In genomic region chr19:48618916-48619691, GRCh38 we compare ENCODE assay signal across 1 cellular context.
TF ChIP-seq lines count a peak whose summit lies in the region.

Gene RPL18, minus strand, starts transcription at chr19:48619178. Its CDS starts 35 bp downstream, at chr19:48619143.
Gene SPHK2, plus strand, starts transcription at chr19:48619506. Its CDS starts 1,009 bp downstream, at chr19:48620515.

TF ChIP-seq in HEK293, 187 proteins besides CTCF, POLR2A, EP300 and RAD21 (continued from another document and continues in another):
- TF ChIP-seq KLF8 (tag by site-specific recombination; IDR thresholded peaks at IDR 0.05) (peak; percentile 98), ZNF341 (tag by site-specific recombination; IDR thresholded peaks at IDR 0.05; ENCODE audit: low read depth) (no peak), ZSCAN30 (tag by site-specific recombination; IDR thresholded peaks at IDR 0.05) (no peak; the same call in none of the 2 replicates), ZNF211 (tag by site-specific recombination; IDR thresholded peaks at IDR 0.05; ENCODE audit: low read depth) (no peak), ZFP3 (tag by site-specific recombination; IDR thresholded peaks at IDR 0.05; ENCODE audit: low read depth) (no peak), ZSCAN5A (tag by site-specific recombination; IDR thresholded peaks at IDR 0.05) (no peak), PRDM2 (tag by site-specific recombination; IDR thresholded peaks at IDR 0.05; ENCODE audit: borderline replicate concordance) (no peak), INSM2 (tag by site-specific recombination; IDR thresholded peaks at IDR 0.05) (peak; percentile 85), ZNF121 (tag by site-specific recombination; IDR thresholded peaks at IDR 0.05) (peak; percentile 80), ZNF394 (tag by site-specific recombination; IDR thresholded peaks at IDR 0.05; ENCODE audit: borderline replicate concordance) (peak; percentile 37), KLF7 (tag by site-specific recombination; IDR thresholded peaks at IDR 0.05; ENCODE audit: borderline replicate concordance) (peak; percentile 82; the same call in 1 of the 2 replicates), ZNF404 (tag by site-specific recombination; IDR thresholded peaks at IDR 0.05) (no peak), ZNF112 (tag by site-specific recombination; IDR thresholded peaks at IDR 0.05) (no peak), ZNF785 (tag by site-specific recombination; IDR thresholded peaks at IDR 0.05) (peak; percentile 76; the same call in 1 of the 2 replicates), ZNF335 (tag by site-specific recombination; conservative IDR thresholded peaks at IDR 0.05) (peak; percentile 83), ZNF701 (tag by site-specific recombination; IDR thresholded peaks at IDR 0.05) (no peak), ZNF521 (tag by site-specific recombination; IDR thresholded peaks at IDR 0.05) (no peak), ZNF133 (tag by site-specific recombination; IDR thresholded peaks at IDR 0.05) (no peak), ZNF274 (IDR thresholded peaks at IDR 0.05; ENCODE audit: low read length) (no peak), ZNF274 (tag by site-specific recombination; IDR thresholded peaks at IDR 0.05; ENCODE audit: borderline replicate concordance) (no peak), ZBTB21 (tag by site-specific recombination; IDR thresholded peaks at IDR 0.05) (peak; percentile 94), FEZF1 (tag by site-specific recombination; IDR thresholded peaks at IDR 0.05) (peak; percentile 53; the same call in 1 of the 2 replicates), ZNF561 (tag by site-specific recombination; IDR thresholded peaks at IDR 0.05; ENCODE audit: borderline replicate concordance) (no peak), MZF1 (tag by site-specific recombination; IDR thresholded peaks at IDR 0.05; ENCODE audit: borderline replicate concordance) (no peak), REST (tag by site-specific recombination; IDR thresholded peaks at IDR 0.05) (no peak), TSHZ1 (tag by site-specific recombination; IDR thresholded peaks at IDR 0.05; ENCODE audit: borderline replicate concordance) (no peak)
- TF ChIP-seq, protein P1, sequence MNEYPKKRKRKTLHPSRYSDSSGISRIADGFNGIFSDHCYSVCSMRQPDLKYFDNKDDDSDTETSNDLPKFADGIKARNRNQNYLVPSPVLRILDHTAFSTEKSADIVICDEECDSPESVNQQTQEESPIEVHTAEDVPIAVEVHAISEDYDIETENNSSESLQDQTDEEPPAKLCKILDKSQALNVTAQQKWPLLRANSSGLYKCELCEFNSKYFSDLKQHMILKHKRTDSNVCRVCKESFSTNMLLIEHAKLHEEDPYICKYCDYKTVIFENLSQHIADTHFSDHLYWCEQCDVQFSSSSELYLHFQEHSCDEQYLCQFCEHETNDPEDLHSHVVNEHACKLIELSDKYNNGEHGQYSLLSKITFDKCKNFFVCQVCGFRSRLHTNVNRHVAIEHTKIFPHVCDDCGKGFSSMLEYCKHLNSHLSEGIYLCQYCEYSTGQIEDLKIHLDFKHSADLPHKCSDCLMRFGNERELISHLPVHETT (tag by site-specific recombination; IDR thresholded peaks at IDR 0.05): peak; percentile 98
- TF ChIP-seq, protein P2, sequence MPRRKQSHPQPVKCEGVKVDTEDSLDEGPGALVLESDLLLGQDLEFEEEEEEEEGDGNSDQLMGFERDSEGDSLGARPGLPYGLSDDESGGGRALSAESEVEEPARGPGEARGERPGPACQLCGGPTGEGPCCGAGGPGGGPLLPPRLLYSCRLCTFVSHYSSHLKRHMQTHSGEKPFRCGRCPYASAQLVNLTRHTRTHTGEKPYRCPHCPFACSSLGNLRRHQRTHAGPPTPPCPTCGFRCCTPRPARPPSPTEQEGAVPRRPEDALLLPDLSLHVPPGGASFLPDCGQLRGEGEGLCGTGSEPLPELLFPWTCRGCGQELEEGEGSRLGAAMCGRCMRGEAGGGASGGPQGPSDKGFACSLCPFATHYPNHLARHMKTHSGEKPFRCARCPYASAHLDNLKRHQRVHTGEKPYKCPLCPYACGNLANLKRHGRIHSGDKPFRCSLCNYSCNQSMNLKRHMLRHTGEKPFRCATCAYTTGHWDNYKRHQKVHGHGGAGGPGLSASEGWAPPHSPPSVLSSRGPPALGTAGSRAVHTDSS (tag by site-specific recombination; IDR thresholded peaks at IDR 0.05): no peak
- TF ChIP-seq, protein P3, sequence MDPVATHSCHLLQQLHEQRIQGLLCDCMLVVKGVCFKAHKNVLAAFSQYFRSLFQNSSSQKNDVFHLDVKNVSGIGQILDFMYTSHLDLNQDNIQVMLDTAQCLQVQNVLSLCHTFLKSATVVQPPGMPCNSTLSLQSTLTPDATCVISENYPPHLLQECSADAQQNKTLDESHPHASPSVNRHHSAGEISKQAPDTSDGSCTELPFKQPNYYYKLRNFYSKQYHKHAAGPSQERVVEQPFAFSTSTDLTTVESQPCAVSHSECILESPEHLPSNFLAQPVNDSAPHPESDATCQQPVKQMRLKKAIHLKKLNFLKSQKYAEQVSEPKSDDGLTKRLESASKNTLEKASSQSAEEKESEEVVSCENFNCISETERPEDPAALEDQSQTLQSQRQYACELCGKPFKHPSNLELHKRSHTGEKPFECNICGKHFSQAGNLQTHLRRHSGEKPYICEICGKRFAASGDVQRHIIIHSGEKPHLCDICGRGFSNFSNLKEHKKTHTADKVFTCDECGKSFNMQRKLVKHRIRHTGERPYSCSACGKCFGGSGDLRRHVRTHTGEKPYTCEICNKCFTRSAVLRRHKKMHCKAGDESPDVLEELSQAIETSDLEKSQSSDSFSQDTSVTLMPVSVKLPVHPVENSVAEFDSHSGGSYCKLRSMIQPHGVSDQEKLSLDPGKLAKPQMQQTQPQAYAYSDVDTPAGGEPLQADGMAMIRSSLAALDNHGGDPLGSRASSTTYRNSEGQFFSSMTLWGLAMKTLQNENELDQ (tag by site-specific recombination; IDR thresholded peaks at IDR 0.05; ENCODE audit: low read depth): no peak
